ENCODE assay signal across 2 cellular contexts in genomic region chr7:77101187-77101586, GRCh38. TPM values are rescaled to one million over a fixed set of nuclear protein-coding genes. Genes with fewer than 3 reads are reported as not detected.
"Had no signal": no experiment of that assay in that cellular context is flagged by ENCODE, and none has a peak within 500 bp of the region (broad histone marks: within the 10 kb centered on the region; RNA-seq: fewer than 3 reads in every experiment).

No MANE protein-coding gene starts in this region.

RNA-seq across cellular contexts. Expression of gene SPDYE18, which starts 38.8 kb away (rescaled TPM):
- total RNA-seq: PC-3, SJSA1 had no signal
